Comparison of ENCODE assay signal across 1 cellular context in genomic region chr1:92298573-92299476, GRCh38.
A peak's percentile ranks its signal among the peaks of the same experiment; 100 is the strongest.
TF ChIP-seq lines count a peak whose summit lies in the region.

TSS of gene GLMN (minus strand) at chr1:92298987. CDS start at chr1:92297999, 988 bp downstream.
TSS of gene RPAP2 (plus strand) at chr1:92299059. CDS start at chr1:92299074, 15 bp downstream.

TF ChIP-seq in HEK293, 187 proteins besides CTCF, POLR2A, EP300 and RAD21 (continued from another document):
- TF ChIP-seq ZNF280C (tag by site-specific recombination; IDR thresholded peaks at IDR 0.05): no peak
- TF ChIP-seq ZNF830 (tag by site-specific recombination; IDR thresholded peaks at IDR 0.05; ENCODE audit: low read depth): no peak
- no peak for TF ChIP-seq ZNF404 (tag by site-specific recombination; IDR thresholded peaks at IDR 0.05)
- no peak for TF ChIP-seq ZNF488 (tag by site-specific recombination; IDR thresholded peaks at IDR 0.05)
- TF ChIP-seq RBAK (tag by site-specific recombination; IDR thresholded peaks at IDR 0.05): no peak
- TF ChIP-seq ZNF155 (tag by site-specific recombination; IDR thresholded peaks at IDR 0.05): no peak
- TF ChIP-seq TSHZ1 (tag by site-specific recombination; IDR thresholded peaks at IDR 0.05; ENCODE audit: borderline replicate concordance): no peak
- peak; percentile 83 for TF ChIP-seq KLF8 (tag by site-specific recombination; IDR thresholded peaks at IDR 0.05)
- TF ChIP-seq ZNF549 (tag by site-specific recombination; IDR thresholded peaks at IDR 0.05): no peak
- TF ChIP-seq ZNF670 (tag by site-specific recombination; IDR thresholded peaks at IDR 0.05; ENCODE audit: low read depth): no peak
- TF ChIP-seq ZNF596 (tag by site-specific recombination; IDR thresholded peaks at IDR 0.05): no peak
- TF ChIP-seq KLF16 (tag by site-specific recombination; IDR thresholded peaks at IDR 0.05): no peak; the same call in 1 of the 2 replicates
- TF ChIP-seq ATF2 (tag by site-specific recombination; IDR thresholded peaks at IDR 0.05; ENCODE audit: low read depth): no peak
- no peak for TF ChIP-seq ZNF423 (tag by site-specific recombination; IDR thresholded peaks at IDR 0.05)
- peak; percentile 67 for TF ChIP-seq ZNF629 (tag by site-specific recombination; IDR thresholded peaks at IDR 0.05)
- no peak for TF ChIP-seq ZNF677 (tag by site-specific recombination; IDR thresholded peaks at IDR 0.05)
- TF ChIP-seq ZNF501 (tag by site-specific recombination; IDR thresholded peaks at IDR 0.05): peak; percentile 99
- peak; percentile 77 for TF ChIP-seq ZNF843 (tag by site-specific recombination; IDR thresholded peaks at IDR 0.05)
- TF ChIP-seq ZNF792 (tag by site-specific recombination; IDR thresholded peaks at IDR 0.05): no peak; the same call in 1 of the 2 replicates
- TF ChIP-seq HOXD13 (CRISPR knock-in tag; IDR thresholded peaks at IDR 0.05; ENCODE audit: borderline replicate concordance): no peak; the same call in 1 of the 2 replicates
- no peak for TF ChIP-seq SCRT1 (tag by site-specific recombination; IDR thresholded peaks at IDR 0.05; ENCODE audit: borderline replicate concordance)
- no peak; the same call in 1 of the 2 replicates for TF ChIP-seq KLF7 (tag by site-specific recombination; IDR thresholded peaks at IDR 0.05; ENCODE audit: borderline replicate concordance)
- no peak for TF ChIP-seq ZNF174 (tag by site-specific recombination; IDR thresholded peaks at IDR 0.05)
- peak; percentile 56; the same call in 1 of the 2 replicates for TF ChIP-seq ZBTB6 (tag by site-specific recombination; IDR thresholded peaks at IDR 0.05)
- TF ChIP-seq ZNF350 (tag by site-specific recombination; IDR thresholded peaks at IDR 0.05): no peak
- peak; percentile 71 for TF ChIP-seq ZNF660 (tag by site-specific recombination; IDR thresholded peaks at IDR 0.05)
- TF ChIP-seq PATZ1 (tag by site-specific recombination; IDR thresholded peaks at IDR 0.05): peak; percentile 75
- no peak for TF ChIP-seq TCF7L2 (IDR thresholded peaks at IDR 0.05; ENCODE audit: borderline replicate concordance, low read depth, low read length)
- peak; percentile 61; the same call in 1 of the 2 replicates for TF ChIP-seq ZSCAN5A (tag by site-specific recombination; IDR thresholded peaks at IDR 0.05)
- TF ChIP-seq ZNF530 (tag by site-specific recombination; IDR thresholded peaks at IDR 0.05; ENCODE audit: low read depth): no peak
- no peak for TF ChIP-seq ZNF302 (tag by site-specific recombination; IDR thresholded peaks at IDR 0.05; ENCODE audit: low read depth)
- TF ChIP-seq ZNF610 (tag by site-specific recombination; IDR thresholded peaks at IDR 0.05; ENCODE audit: borderline replicate concordance): peak; percentile 0; the same call in 1 of the 2 replicates
- TF ChIP-seq KLF17 (tag by site-specific recombination; IDR thresholded peaks at IDR 0.05): peak; percentile 78; the same call in 1 of the 2 replicates
- no peak for TF ChIP-seq IKZF3 (tag by site-specific recombination; IDR thresholded peaks at IDR 0.05)
- no peak for TF ChIP-seq ZNF776 (tag by site-specific recombination; IDR thresholded peaks at IDR 0.05; ENCODE audit: borderline replicate concordance)
- no peak for TF ChIP-seq ZBTB21 (tag by site-specific recombination; IDR thresholded peaks at IDR 0.05)
